In genomic region chr10:36538945-36539586, GRCh38 we compare ENCODE assay signal across 14 cellular contexts.
A peak's percentile ranks its signal among the peaks of the same experiment; 100 is the strongest.
DNase-seq lines count a peak whose midpoint lies in the region; ATAC-seq, FAIRE-seq and TF ChIP-seq lines count a peak whose summit lies in the region.
"Had no signal": no experiment of that assay in that cellular context is flagged by ENCODE, and none has a peak within 500 bp of the region (broad histone marks: within the 10 kb centered on the region; RNA-seq: fewer than 3 reads in every experiment).

No MANE protein-coding gene starts in this region.

- peak in 1 of 2 donors; percentile 60 for ATAC-seq in left cardiac atrium
- ATAC-seq in Right ventricle myocardium inferior: no peak
- ATAC-seq in RWPE2 (ENCODE audit: low read depth): peak; percentile 70
- ATAC-seq in effector memory CD8-positive, alpha-beta T cell (replicated peaks): no peak

- H3K4me1 ChIP-seq in RWPE2 (ENCODE audit: insufficient read depth, poor library complexity, severe bottlenecking): peaks cover 36% of the 10 kb centered on the region

- peak; percentile 34 for DNase-seq in left cardiac atrium
- no peak for DNase-seq in Right ventricle myocardium inferior (ENCODE audit: missing footprints)
- DNase-seq in RWPE2 (ENCODE audit: low spot score): peak; percentile 65
- DNase-seq in foreskin melanocyte: peak; percentile 66
- peak; percentile 31 for DNase-seq in urothelium cell line (ENCODE audit: low spot score)
- DNase-seq in NCI-H1417 treated with DMSO at 0.1 percent for 48 hours (lab: John Stamatoyannopoulos, UW): no peak
- no peak for DNase-seq in effector memory CD8-positive, alpha-beta T cell
- no peak for DNase-seq in NCI-H510A (lab: John Stamatoyannopoulos, UW)
- DNase-seq: activated naive CD4-positive, alpha-beta T cell treated with anti-CD3 and anti-CD28 coated beads, Interleukin-2, amount 10 ng/mL, durations not matched to agents 7 days and 5 days; C1 segment of cervical spinal cord; endodermal cell; stimulated activated naive CD4-positive, alpha-beta T cell treated with Interleukin-2 at 50 U/mL for 16 hours had no signal

- no peaks in the 10 kb centered on the region for H3K36me3 ChIP-seq in RWPE2 (ENCODE audit: low read depth)

- H3K27me3 ChIP-seq in RWPE2 (ENCODE audit: insufficient read depth, poor library complexity, severe bottlenecking): no peaks in the 10 kb centered on the region

- H3K27ac Mint-ChIP-seq in effector memory CD8-positive, alpha-beta T cell: no peak overlapping the region
- H3K27ac Mint-ChIP-seq: activated naive CD4-positive, alpha-beta T cell treated with anti-CD3 and anti-CD28 coated beads, Interleukin-2, amount 10 ng/mL, durations not matched to agents 7 days and 5 days; endodermal cell had no signal

- H3K9me3 Mint-ChIP-seq in effector memory CD8-positive, alpha-beta T cell: peaks cover 0 to 11% of the 10 kb centered on the region in 2 donors
- H3K9me3 Mint-ChIP-seq: endodermal cell had no signal

- peak; percentile 19 for TF ChIP-seq CTCF in RWPE2 (IDR thresholded peaks at IDR 0.05; ENCODE audit: poor library complexity, severe bottlenecking)

- no peaks in the 10 kb centered on the region for H3K9me3 ChIP-seq in RWPE2 (ENCODE audit: severe bottlenecking)

- peak; percentile 44 for FAIRE-seq in urothelium cell line (lab: Jason Lieb, UNC)
- FAIRE-seq: GM12892 had no signal

- H3K4me3 Mint-ChIP-seq in effector memory CD8-positive, alpha-beta T cell: no peak overlapping the region
- H3K4me3 Mint-ChIP-seq: activated naive CD4-positive, alpha-beta T cell treated with anti-CD3 and anti-CD28 coated beads, Interleukin-2, amount 10 ng/mL, durations not matched to agents 7 days and 5 days; endodermal cell had no signal

- H3K36me3 Mint-ChIP-seq in effector memory CD8-positive, alpha-beta T cell (ENCODE audit: insufficient read depth): peaks cover 3% of the 10 kb centered on the region
- H3K36me3 Mint-ChIP-seq: activated naive CD4-positive, alpha-beta T cell treated with anti-CD3 and anti-CD28 coated beads, Interleukin-2, amount 10 ng/mL, durations not matched to agents 7 days and 5 days had no signal

- peak overlapping the region; percentile 68 for H3K27ac ChIP-seq in RWPE2 (ENCODE audit: poor library complexity, severe bottlenecking)

- intact Hi-C loops in left cardiac atrium (cut with DNase I) (no loop called here), Right ventricle myocardium inferior (cut with DNase I) (no loop called here)

- no peaks in the 10 kb centered on the region for H3K27me3 Mint-ChIP-seq in effector memory CD8-positive, alpha-beta T cell
- H3K27me3 Mint-ChIP-seq: activated naive CD4-positive, alpha-beta T cell treated with anti-CD3 and anti-CD28 coated beads, Interleukin-2, amount 10 ng/mL, durations not matched to agents 7 days and 5 days had no signal

- no peaks in the 10 kb centered on the region for H3K4me1 Mint-ChIP-seq in effector memory CD8-positive, alpha-beta T cell (ENCODE audit: low read depth in 2 of 2)
- H3K4me1 Mint-ChIP-seq: activated naive CD4-positive, alpha-beta T cell treated with anti-CD3 and anti-CD28 coated beads, Interleukin-2, amount 10 ng/mL, durations not matched to agents 7 days and 5 days; endodermal cell had no signal

- H3K4me3 ChIP-seq in RWPE2 (ENCODE audit: severe bottlenecking): no peak overlapping the region
- H3K4me3 ChIP-seq: smooth muscle cell had no signal

Comparison
In these comparisons a context has a peak if more than half of its experiments do, and no peak if none do; other contexts are left out.
1. DNase-seq: peak in left cardiac atrium (single experiment), RWPE2 (single experiment), foreskin melanocyte (single experiment) and urothelium cell line (single experiment); none in Right ventricle myocardium inferior (single experiment), NCI-H1417 treated with DMSO at 0.1 percent for 48 hours (single experiment), effector memory CD8-positive, alpha-beta T cell (0 of 3) and NCI-H510A (single experiment).